ENCODE assay signal across 17 cellular contexts in the genomic region with DNA sequence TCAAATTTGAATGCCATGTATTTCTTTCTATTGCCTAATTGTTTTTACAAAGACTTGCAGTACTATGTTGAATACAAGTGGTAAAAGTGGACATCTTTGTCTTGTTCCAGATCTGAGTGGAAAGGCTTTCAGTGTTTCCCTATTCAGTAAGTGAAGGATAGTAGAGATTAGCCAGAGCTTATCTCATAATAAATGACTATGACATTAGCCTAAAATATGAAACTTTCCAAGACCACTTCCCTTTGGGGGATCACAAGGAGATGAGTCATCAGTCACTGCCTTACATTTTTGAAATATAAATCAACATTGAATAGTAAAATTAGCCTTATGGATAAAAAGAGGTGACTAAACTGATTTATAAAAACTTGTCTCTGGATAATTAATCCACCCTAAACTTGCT.
A peak's percentile ranks its signal among the peaks of the same experiment; 100 is the strongest.
DNase-seq lines count a peak whose midpoint lies in the region; ATAC-seq, FAIRE-seq and TF ChIP-seq lines count a peak whose summit lies in the region.
"Had no signal": no experiment of that assay in that cellular context is flagged by ENCODE, and none has a peak within 500 bp of the region (broad histone marks: within the 10 kb centered on the region; RNA-seq: fewer than 3 reads in every experiment).

No MANE protein-coding gene starts in this region.

- H3K9me3 ChIP-seq in fibroblast of lung (ENCODE audit: control insufficient read depth, insufficient read depth, low read depth, low read length) (no peaks in the 10 kb centered on the region), pancreas (no peaks in the 10 kb centered on the region)
- H3K9me3 ChIP-seq: Peyer's patch had no signal

- peak; percentile 5 for DNase-seq in HT-29 (ENCODE audit: low spot score)
- peak; percentile 54 to 83 for DNase-seq in fibroblast of lung (ENCODE audit: low read depth in 2 of 2)
- DNase-seq in pancreas = no peak
- DNase-seq in activated CD4-positive, alpha-beta T cell treated with anti-CD3 and anti-CD28 coated beads for 48 hours = no peak
- no peak for DNase-seq in effector CD4-positive, alpha-beta T cell
- DNase-seq: activated CD4-positive, alpha-beta T cell treated with anti-CD3 and anti-CD28 coated beads, Interleukin-2, amount 10 ng/mL, durations not matched to agents 7 days and 5 days; activated naive CD8-positive, alpha-beta T cell treated with anti-CD3 and anti-CD28 coated beads, Interleukin-2, amount 50 U/mL, for 24 hours; activated T-cell treated with anti-CD3 and anti-CD28 coated beads, Interleukin-2, amount 50 U/mL, for 4 hours; CD8-positive, alpha-beta T cell; naive B cell; NCI-H1694 treated with DMSO at 0.1 percent for 48 hours; NCI-H524 treated with DMSO at 0.1 percent for 48 hours; Peyer's patch; stimulated activated naive B cell treated with anti-CD40 and anti-IgM and Interleukin-4, amounts not matched to agents 10 μg/mL and 1 μg/mL and 100 μg/mL, for 72 hours had no signal

- no peak for TF ChIP-seq CTCF in fibroblast of lung (conservative IDR thresholded peaks at IDR 0.05 in 1 of 2, IDR thresholded peaks at IDR 0.05 in 1 of 2; ENCODE audit: low read depth in 1 of 2, low read length in 2 of 2)
- no peak for TF ChIP-seq CTCF in pancreas (IDR thresholded peaks at IDR 0.05)

- ATAC-seq in SK-N-SH treated with all-trans-retinoic acid at 6 μM for 48 hours (peak; percentile 48), pancreas (no peak), HG03039 (IDR thresholded peaks at IDR 0.05; ENCODE audit: unreplicated experiment) (no peak), HG02970 (IDR thresholded peaks at IDR 0.05; ENCODE audit: low FRiP score, unreplicated experiment) (no peak)
- ATAC-seq: activated naive CD8-positive, alpha-beta T cell treated with anti-CD3 and anti-CD28 coated beads, Interleukin-2, amount 50 U/mL, for 24 hours; activated T-cell treated with anti-CD3 and anti-CD28 coated beads, Interleukin-2, amount 50 U/mL, for 4 hours; CD8-positive, alpha-beta T cell; stimulated activated naive B cell treated with anti-CD40 and anti-IgM and Interleukin-4, amounts not matched to agents 10 μg/mL and 1 μg/mL and 100 μg/mL, for 72 hours had no signal

- H3K36me3 ChIP-seq in fibroblast of lung (ENCODE audit: control insufficient read depth, insufficient read depth, low read length) (no peaks in the 10 kb centered on the region), pancreas (no peaks in the 10 kb centered on the region)
- H3K36me3 ChIP-seq: Peyer's patch had no signal

- H3K4me1 ChIP-seq in fibroblast of lung (ENCODE audit: control insufficient read depth, extremely low read depth, insufficient read depth, low read length) = no peaks in the 10 kb centered on the region
- H3K4me1 ChIP-seq in pancreas = no peaks in the 10 kb centered on the region
- H3K4me1 ChIP-seq: Peyer's patch had no signal

- FAIRE-seq in pancreas (lab: Jason Lieb, UNC) = peak; percentile 80

- H3K27me3 ChIP-seq in fibroblast of lung (ENCODE audit: control insufficient read depth, insufficient read depth, low read length) = no peaks in the 10 kb centered on the region
- H3K27me3 ChIP-seq in pancreas = no peaks in the 10 kb centered on the region
- H3K27me3 ChIP-seq: Peyer's patch had no signal

- intact Hi-C loops in pancreas (cut with DNase I) = no loop called here

- peak overlapping the region in 1 of 4 experiments; percentile 12 for H3K4me3 ChIP-seq in fibroblast of lung (replicated peaks in 1 of 4; ENCODE audit: control extremely low read depth in 1 of 4, insufficient read depth in 1 of 4, low read depth in 3 of 4, low read length in 4 of 4)
- no peak overlapping the region for H3K4me3 ChIP-seq in pancreas
- H3K4me3 ChIP-seq: Peyer's patch had no signal

- H4K20me1 ChIP-seq in fibroblast of lung (ENCODE audit: control insufficient read depth, extremely low read depth, insufficient read depth, low read length) = no peaks in the 10 kb centered on the region

- no peak overlapping the region for H3K4me2 ChIP-seq in fibroblast of lung (ENCODE audit: extremely low read depth, insufficient read depth, low read length)

- H3K27ac ChIP-seq in fibroblast of lung (ENCODE audit: insufficient read depth, low read length) (peak overlapping the region; percentile 84), pancreas (no peak overlapping the region)

- no peak overlapping the region for H3K9ac ChIP-seq in fibroblast of lung (ENCODE audit: insufficient read depth, low read length)

- peaks cover 4% of the 10 kb centered on the region for H3K79me2 ChIP-seq in fibroblast of lung (ENCODE audit: control insufficient read depth, insufficient read depth, low read length)

- no peak overlapping the region for H2AFZ ChIP-seq in fibroblast of lung (ENCODE audit: low read length)

TF ChIP-seq in SK-N-SH treated with all-trans-retinoic acid at 6 μM for 48 hours, 23 proteins besides CTCF, POLR2A, EP300 and RAD21 (continues in another document):
- no peak for TF ChIP-seq ZFP3 (CRISPR knock-in tag; IDR thresholded peaks at IDR 0.05)
- TF ChIP-seq, protein P1, sequence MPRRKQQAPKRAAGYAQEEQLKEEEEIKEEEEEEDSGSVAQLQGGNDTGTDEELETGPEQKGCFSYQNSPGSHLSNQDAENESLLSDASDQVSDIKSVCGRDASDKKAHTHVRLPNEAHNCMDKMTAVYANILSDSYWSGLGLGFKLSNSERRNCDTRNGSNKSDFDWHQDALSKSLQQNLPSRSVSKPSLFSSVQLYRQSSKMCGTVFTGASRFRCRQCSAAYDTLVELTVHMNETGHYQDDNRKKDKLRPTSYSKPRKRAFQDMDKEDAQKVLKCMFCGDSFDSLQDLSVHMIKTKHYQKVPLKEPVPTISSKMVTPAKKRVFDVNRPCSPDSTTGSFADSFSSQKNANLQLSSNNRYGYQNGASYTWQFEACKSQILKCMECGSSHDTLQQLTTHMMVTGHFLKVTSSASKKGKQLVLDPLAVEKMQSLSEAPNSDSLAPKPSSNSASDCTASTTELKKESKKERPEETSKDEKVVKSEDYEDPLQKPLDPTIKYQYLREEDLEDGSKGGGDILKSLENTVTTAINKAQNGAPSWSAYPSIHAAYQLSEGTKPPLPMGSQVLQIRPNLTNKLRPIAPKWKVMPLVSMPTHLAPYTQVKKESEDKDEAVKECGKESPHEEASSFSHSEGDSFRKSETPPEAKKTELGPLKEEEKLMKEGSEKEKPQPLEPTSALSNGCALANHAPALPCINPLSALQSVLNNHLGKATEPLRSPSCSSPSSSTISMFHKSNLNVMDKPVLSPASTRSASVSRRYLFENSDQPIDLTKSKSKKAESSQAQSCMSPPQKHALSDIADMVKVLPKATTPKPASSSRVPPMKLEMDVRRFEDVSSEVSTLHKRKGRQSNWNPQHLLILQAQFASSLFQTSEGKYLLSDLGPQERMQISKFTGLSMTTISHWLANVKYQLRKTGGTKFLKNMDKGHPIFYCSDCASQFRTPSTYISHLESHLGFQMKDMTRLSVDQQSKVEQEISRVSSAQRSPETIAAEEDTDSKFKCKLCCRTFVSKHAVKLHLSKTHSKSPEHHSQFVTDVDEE (CRISPR knock-in tag; IDR thresholded peaks at IDR 0.05) = no peak
- TF ChIP-seq TOX (CRISPR knock-in tag; IDR thresholded peaks at IDR 0.05; ENCODE audit: borderline replicate concordance) = peak; percentile 94
- TF ChIP-seq, protein P2, sequence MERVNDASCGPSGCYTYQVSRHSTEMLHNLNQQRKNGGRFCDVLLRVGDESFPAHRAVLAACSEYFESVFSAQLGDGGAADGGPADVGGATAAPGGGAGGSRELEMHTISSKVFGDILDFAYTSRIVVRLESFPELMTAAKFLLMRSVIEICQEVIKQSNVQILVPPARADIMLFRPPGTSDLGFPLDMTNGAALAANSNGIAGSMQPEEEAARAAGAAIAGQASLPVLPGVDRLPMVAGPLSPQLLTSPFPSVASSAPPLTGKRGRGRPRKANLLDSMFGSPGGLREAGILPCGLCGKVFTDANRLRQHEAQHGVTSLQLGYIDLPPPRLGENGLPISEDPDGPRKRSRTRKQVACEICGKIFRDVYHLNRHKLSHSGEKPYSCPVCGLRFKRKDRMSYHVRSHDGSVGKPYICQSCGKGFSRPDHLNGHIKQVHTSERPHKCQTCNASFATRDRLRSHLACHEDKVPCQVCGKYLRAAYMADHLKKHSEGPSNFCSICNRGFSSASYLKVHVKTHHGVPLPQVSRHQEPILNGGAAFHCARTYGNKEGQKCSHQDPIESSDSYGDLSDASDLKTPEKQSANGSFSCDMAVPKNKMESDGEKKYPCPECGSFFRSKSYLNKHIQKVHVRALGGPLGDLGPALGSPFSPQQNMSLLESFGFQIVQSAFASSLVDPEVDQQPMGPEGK (CRISPR knock-in tag; IDR thresholded peaks at IDR 0.05; ENCODE audit: borderline replicate concordance) = peak; percentile 49; the same call in 1 of the 2 replicates
- TF ChIP-seq ZNF70 (CRISPR knock-in tag; IDR thresholded peaks at IDR 0.05) = no peak
- no peak for TF ChIP-seq TCF4 (CRISPR knock-in tag; IDR thresholded peaks at IDR 0.05; ENCODE audit: borderline replicate concordance)
- TF ChIP-seq ZNF8 (CRISPR knock-in tag; IDR thresholded peaks at IDR 0.05) = no peak
- peak; percentile 85 for TF ChIP-seq ISL1 (CRISPR knock-in tag; IDR thresholded peaks at IDR 0.05)
- no peak for TF ChIP-seq SNAI2 (CRISPR knock-in tag; IDR thresholded peaks at IDR 0.05)
- no peak for TF ChIP-seq ZC3H10 (CRISPR knock-in tag; IDR thresholded peaks at IDR 0.05)
- TF ChIP-seq, protein P3, sequence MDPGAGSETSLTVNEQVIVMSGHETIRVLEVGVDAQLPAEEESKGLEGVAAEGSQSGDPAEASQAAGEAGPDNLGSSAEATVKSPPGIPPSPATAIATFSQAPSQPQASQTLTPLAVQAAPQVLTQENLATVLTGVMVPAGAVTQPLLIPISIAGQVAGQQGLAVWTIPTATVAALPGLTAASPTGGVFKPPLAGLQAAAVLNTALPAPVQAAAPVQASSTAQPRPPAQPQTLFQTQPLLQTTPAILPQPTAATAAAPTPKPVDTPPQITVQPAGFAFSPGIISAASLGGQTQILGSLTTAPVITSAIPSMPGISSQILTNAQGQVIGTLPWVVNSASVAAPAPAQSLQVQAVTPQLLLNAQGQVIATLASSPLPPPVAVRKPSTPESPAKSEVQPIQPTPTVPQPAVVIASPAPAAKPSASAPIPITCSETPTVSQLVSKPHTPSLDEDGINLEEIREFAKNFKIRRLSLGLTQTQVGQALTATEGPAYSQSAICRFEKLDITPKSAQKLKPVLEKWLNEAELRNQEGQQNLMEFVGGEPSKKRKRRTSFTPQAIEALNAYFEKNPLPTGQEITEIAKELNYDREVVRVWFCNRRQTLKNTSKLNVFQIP (CRISPR knock-in tag; IDR thresholded peaks at IDR 0.05; ENCODE audit: borderline replicate concordance, low read depth) = no peak
- TF ChIP-seq ARNTL (CRISPR knock-in tag; IDR thresholded peaks at IDR 0.05; ENCODE audit: borderline replicate concordance, low read depth) = no peak

Comparison
In these comparisons a context has a peak if more than half of its experiments do, and no peak if none do; other contexts are left out.
1. DNase-seq: peak in HT-29 (single experiment) and fibroblast of lung (2 of 2); none in pancreas (0 of 6), activated CD4-positive, alpha-beta T cell treated with anti-CD3 and anti-CD28 coated beads for 48 hours (single experiment) and effector CD4-positive, alpha-beta T cell (single experiment).